Comparison of ENCODE assay signal across 14 cellular contexts in the genomic region with DNA sequence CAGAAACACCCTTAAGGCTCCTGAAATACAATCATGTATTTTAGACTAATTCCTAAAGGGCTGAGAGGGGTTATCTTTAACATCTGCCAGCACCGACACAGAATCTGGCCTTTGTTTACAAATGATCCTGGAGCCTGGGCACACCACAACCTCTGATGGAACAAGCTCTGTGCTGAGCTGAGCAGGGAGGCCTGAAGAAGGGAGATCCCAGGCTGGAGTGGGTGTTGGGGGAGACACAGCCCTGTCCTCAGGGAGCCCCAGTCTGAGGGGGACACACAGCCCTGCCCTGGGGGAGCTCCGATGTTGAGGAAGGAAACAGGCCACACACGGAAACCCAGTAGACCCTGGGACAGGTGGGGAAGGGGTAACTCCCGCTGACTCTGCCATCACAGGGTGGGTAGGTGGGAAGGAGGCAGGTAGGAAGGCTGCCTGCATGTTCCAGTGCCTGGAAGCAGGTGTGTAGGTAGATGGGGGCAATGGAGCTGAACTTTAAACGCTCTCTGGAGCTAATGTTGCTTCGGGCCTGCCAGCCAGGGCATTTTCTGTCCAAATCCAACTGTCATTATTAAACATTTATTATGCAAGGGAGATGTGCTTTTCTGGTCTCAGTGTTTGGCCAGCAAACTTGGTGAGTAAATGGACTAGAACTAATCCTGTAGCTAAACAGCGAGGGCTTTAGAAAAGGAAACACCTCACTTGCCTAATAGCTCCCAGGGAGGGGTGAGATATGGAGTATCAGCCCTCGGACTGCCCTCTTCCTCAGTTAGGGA.
A peak's percentile ranks its signal among the peaks of the same experiment; 100 is the strongest.
DNase-seq lines count a peak whose midpoint lies in the region; ATAC-seq, FAIRE-seq and TF ChIP-seq lines count a peak whose summit lies in the region.
"Had no signal": no experiment of that assay in that cellular context is flagged by ENCODE, and none has a peak within 500 bp of the region (broad histone marks: within the 10 kb centered on the region; RNA-seq: fewer than 3 reads in every experiment).

No MANE protein-coding gene starts in this region.

- POLR2A ChIA-PET in K562 (lab: Yijun Ruan, JAX), result interaction anchor here (0.5 to 2.5 kb wide), 13 partner anchors 8 to 272 kb away, joined by 3 to 21 read pairs (median 3); a partner anchor contains a TSS

- no peak for TF ChIP-seq RAD21 in K562 (CRISPR knock-in tag; conservative IDR thresholded peaks at IDR 0.05 in 1 of 2, IDR thresholded peaks at IDR 0.05 in 1 of 2)

- peaks cover 16 to 35% of the 10 kb centered on the region in 2 experiments; a peak in 4 of 5 replicates for H3K4me1 ChIP-seq in K562 (replicated peaks in 1 of 2; ENCODE audit: control insufficient read depth in 2 of 2, insufficient read depth in 2 of 2, low read length in 2 of 2)
- H3K4me1 ChIP-seq: A549, testis had no signal

- peaks cover 20% of the 10 kb centered on the region for H3K4me1 Mint-ChIP-seq in type B pancreatic cell (ENCODE audit: unreplicated experiment)

- H3K27ac ChIP-seq in K562 (ENCODE audit: extremely low read depth, low read depth, low read length), result no peak overlapping the region; the same call in 2 of the 3 replicates
- H3K27ac ChIP-seq: testis had no signal

- TF ChIP-seq CTCF in K562 (IDR thresholded peaks at IDR 0.05 in 2 of 3, conservative IDR thresholded peaks at IDR 0.05 in 1 of 3; ENCODE audit: insufficient read depth in 2 of 3, low read depth in 1 of 3, low read length in 3 of 3) (no peak), type B pancreatic cell (conservative IDR thresholded peaks at IDR 0.05) (no peak)

- TF ChIP-seq EP300 in K562 (IDR thresholded peaks at IDR 0.05; ENCODE audit: low read length), result no peak

- H3K36me3 Mint-ChIP-seq in type B pancreatic cell, result no peaks in the 10 kb centered on the region
- H3K36me3 Mint-ChIP-seq: activated CD4-positive, alpha-beta memory T cell treated with anti-CD3 and anti-CD28 coated beads for 36 hours had no signal

- H3K4me2 ChIP-seq in K562 (ENCODE audit: insufficient read depth, low read length), result no peak overlapping the region
- H3K4me2 ChIP-seq: A549 had no signal

- no peaks in the 10 kb centered on the region for H3K9me1 ChIP-seq in K562 (ENCODE audit: control insufficient read depth, insufficient read depth, low read length)

- H3K27me3 ChIP-seq in K562 (ENCODE audit: control insufficient read depth in 2 of 2, insufficient read depth in 2 of 2, low read length in 2 of 2), result no peaks in the 10 kb centered on the region
- H3K27me3 ChIP-seq: testis had no signal

- intact Hi-C loops in K562 (cut with micrococcal nuclease), result no loop called here

- no peak; the same call in 2 of the 3 replicates for ATAC-seq in K562
- ATAC-seq: A549, HCT116 had no signal

- H2AFZ ChIP-seq in K562 (ENCODE audit: low read depth, low read length), result peak overlapping the region; percentile 61

- no peak overlapping the region for H3K4me3 Mint-ChIP-seq in type B pancreatic cell
- H3K4me3 Mint-ChIP-seq: activated CD4-positive, alpha-beta memory T cell treated with anti-CD3 and anti-CD28 coated beads for 36 hours had no signal

- DNase-seq in NCI-H510A treated with DMSO at 0.1 percent for 48 hours (lab: John Stamatoyannopoulos, UW) (peak; percentile 24), NCI-H510A (lab: John Stamatoyannopoulos, UW) (no peak), K562 (ENCODE audit: extremely low read depth in 1 of 4, low spot score in 3 of 4) (no peak), medulla oblongata (ENCODE audit: extremely low spot score) (peak; percentile 39), type B pancreatic cell (ENCODE audit: extremely low spot score, unreplicated experiment) (no peak), RPMI8226 (no peak)
- DNase-seq in activated CD4-positive, alpha-beta T cell treated with anti-CD3 and anti-CD28 coated beads, Interleukin-2, amount 50 U/mL, for 48 hours, result no peak
- DNase-seq in activated CD8-positive, alpha-beta memory T cell treated with anti-CD3 and anti-CD28 coated beads, Interleukin-2, amount 50 U/mL, for 4 hours, result no peak
- DNase-seq: activated CD4-positive, alpha-beta memory T cell treated with anti-CD3 and anti-CD28 coated beads for 36 hours; activated gamma-delta T cell treated with Interleukin-2 at 50 U/mL for 16 hours; T-helper 9 cell; testis had no signal

- 58% methylated on average over 7 of the region's 8 CpGs for WGBS in K562 (ENCODE audit: insufficient coverage, low coverage, missing lambda C conversion rate)

- no peak overlapping the region for H3K4me3 ChIP-seq in K562
- H3K4me3 ChIP-seq: A549, testis had no signal

- no peaks in the 10 kb centered on the region for H3K9me3 ChIP-seq in K562 (replicated peaks; ENCODE audit: control insufficient read depth, insufficient read depth, low read depth, low read length)
- H3K9me3 ChIP-seq: A549, testis had no signal

- no peak for TF ChIP-seq POLR2A in K562 (conservative IDR thresholded peaks at IDR 0.05)

- H4K20me1 ChIP-seq in K562 (replicated peaks; ENCODE audit: control insufficient read depth, insufficient read depth, low read length), result no peaks in the 10 kb centered on the region

- H3K9me3 Mint-ChIP-seq in type B pancreatic cell, result no peaks in the 10 kb centered on the region
- H3K9me3 Mint-ChIP-seq: activated CD4-positive, alpha-beta memory T cell treated with anti-CD3 and anti-CD28 coated beads for 36 hours had no signal

- peak overlapping the region in 1 of 2 experiments; percentile 54; a peak in 2 of 4 replicates for H3K9ac ChIP-seq in K562 (ENCODE audit: insufficient read depth in 1 of 2, low read depth in 2 of 2, low read length in 2 of 2)

- CTCF ChIA-PET in K562 (lab: Yijun Ruan, JAX; ENCODE audit: low intra/inter-chr PET ratio), result interaction anchor here (0.5 kb wide), 1 partner anchor 14 kb away, joined by 3 read pairs; no protein-coding TSS in a partner anchor

- H3K79me2 ChIP-seq in K562 (ENCODE audit: control insufficient read depth, insufficient read depth, low read length), result no peaks in the 10 kb centered on the region

- FAIRE-seq in K562 (lab: Jason Lieb, UNC), result no peak
- FAIRE-seq: A549 had no signal

- BruUV-seq in K562 (replicated peaks; lab: Mats Ljungman, UMichigan), result no TSS peak

- peak overlapping the region; percentile 38 for H3K27ac Mint-ChIP-seq in type B pancreatic cell
- H3K27ac Mint-ChIP-seq: activated CD4-positive, alpha-beta memory T cell treated with anti-CD3 and anti-CD28 coated beads for 36 hours had no signal

- in situ Hi-C loops in K562 (cut with MboI), result no loop called here

- H3K36me3 ChIP-seq in K562 (ENCODE audit: control insufficient read depth, insufficient read depth, low read length), result no peaks in the 10 kb centered on the region

- H3K27me3 Mint-ChIP-seq in type B pancreatic cell, result peaks cover 3% of the 10 kb centered on the region
- H3K27me3 Mint-ChIP-seq: activated CD4-positive, alpha-beta memory T cell treated with anti-CD3 and anti-CD28 coated beads for 36 hours had no signal

TF ChIP-seq in K562, 482 proteins besides CTCF, POLR2A, EP300 and RAD21:
- no peak for TF ChIP-seq NR2C1 (IDR thresholded peaks at IDR 0.05)
- TF ChIP-seq NR2C1 (tag; IDR thresholded peaks at IDR 0.05), result 0 out of 2 replicates have a peak, but pooled peaks have one; percentile 7
- TF ChIP-seq ZNF584 (CRISPR knock-in tag; IDR thresholded peaks at IDR 0.05; ENCODE audit: low read depth), result peak; percentile 50; the same call in 1 of the 2 replicates
- 0 out of 2 replicates have a peak, but pooled peaks have one; percentile 11 for TF ChIP-seq MYC (IDR thresholded peaks at IDR 0.05; ENCODE audit: low read depth, low read length)
- TF ChIP-seq MYC (CRISPR knock-in tag; IDR thresholded peaks at IDR 0.05; ENCODE audit: borderline replicate concordance, low read depth), result no peak
- 0 out of 2 replicates have a peak, but pooled peaks have one; percentile 24 for TF ChIP-seq CEBPG (CRISPR knock-in tag; IDR thresholded peaks at IDR 0.05)
- no peak for TF ChIP-seq CEBPG (tag; conservative IDR thresholded peaks at IDR 0.05 in 1 of 2, IDR thresholded peaks at IDR 0.05 in 1 of 2)
- TF ChIP-seq, protein P1, sequence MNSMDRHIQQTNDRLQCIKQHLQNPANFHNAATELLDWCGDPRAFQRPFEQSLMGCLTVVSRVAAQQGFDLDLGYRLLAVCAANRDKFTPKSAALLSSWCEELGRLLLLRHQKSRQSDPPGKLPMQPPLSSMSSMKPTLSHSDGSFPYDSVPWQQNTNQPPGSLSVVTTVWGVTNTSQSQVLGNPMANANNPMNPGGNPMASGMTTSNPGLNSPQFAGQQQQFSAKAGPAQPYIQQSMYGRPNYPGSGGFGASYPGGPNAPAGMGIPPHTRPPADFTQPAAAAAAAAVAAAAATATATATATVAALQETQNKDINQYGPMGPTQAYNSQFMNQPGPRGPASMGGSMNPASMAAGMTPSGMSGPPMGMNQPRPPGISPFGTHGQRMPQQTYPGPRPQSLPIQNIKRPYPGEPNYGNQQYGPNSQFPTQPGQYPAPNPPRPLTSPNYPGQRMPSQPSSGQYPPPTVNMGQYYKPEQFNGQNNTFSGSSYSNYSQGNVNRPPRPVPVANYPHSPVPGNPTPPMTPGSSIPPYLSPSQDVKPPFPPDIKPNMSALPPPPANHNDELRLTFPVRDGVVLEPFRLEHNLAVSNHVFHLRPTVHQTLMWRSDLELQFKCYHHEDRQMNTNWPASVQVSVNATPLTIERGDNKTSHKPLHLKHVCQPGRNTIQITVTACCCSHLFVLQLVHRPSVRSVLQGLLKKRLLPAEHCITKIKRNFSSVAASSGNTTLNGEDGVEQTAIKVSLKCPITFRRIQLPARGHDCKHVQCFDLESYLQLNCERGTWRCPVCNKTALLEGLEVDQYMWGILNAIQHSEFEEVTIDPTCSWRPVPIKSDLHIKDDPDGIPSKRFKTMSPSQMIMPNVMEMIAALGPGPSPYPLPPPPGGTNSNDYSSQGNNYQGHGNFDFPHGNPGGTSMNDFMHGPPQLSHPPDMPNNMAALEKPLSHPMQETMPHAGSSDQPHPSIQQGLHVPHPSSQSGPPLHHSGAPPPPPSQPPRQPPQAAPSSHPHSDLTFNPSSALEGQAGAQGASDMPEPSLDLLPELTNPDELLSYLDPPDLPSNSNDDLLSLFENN (IDR thresholded peaks at IDR 0.05; ENCODE audit: low read depth in 2 of 2, low read length in 2 of 2), result no peak
- 0 out of 2 replicates have a peak, but pooled peaks have one; percentile 30 for TF ChIP-seq RHOXF2B (CRISPR knock-in tag; conservative IDR thresholded peaks at IDR 0.05)

Comparison
In these comparisons a context has a peak if more than half of its experiments do, and no peak if none do; other contexts are left out.
1. DNase-seq: peak in NCI-H510A treated with DMSO at 0.1 percent for 48 hours (single experiment) and medulla oblongata (single experiment); none in NCI-H510A (single experiment), K562 (0 of 4), type B pancreatic cell (single experiment), RPMI8226 (single experiment), activated CD4-positive, alpha-beta T cell treated with anti-CD3 and anti-CD28 coated beads, Interleukin-2, amount 50 U/mL, for 48 hours (0 of 2) and activated CD8-positive, alpha-beta memory T cell treated with anti-CD3 and anti-CD28 coated beads, Interleukin-2, amount 50 U/mL, for 4 hours (single experiment).